8 cellular contexts compared by ENCODE assay signal in the genomic region with DNA sequence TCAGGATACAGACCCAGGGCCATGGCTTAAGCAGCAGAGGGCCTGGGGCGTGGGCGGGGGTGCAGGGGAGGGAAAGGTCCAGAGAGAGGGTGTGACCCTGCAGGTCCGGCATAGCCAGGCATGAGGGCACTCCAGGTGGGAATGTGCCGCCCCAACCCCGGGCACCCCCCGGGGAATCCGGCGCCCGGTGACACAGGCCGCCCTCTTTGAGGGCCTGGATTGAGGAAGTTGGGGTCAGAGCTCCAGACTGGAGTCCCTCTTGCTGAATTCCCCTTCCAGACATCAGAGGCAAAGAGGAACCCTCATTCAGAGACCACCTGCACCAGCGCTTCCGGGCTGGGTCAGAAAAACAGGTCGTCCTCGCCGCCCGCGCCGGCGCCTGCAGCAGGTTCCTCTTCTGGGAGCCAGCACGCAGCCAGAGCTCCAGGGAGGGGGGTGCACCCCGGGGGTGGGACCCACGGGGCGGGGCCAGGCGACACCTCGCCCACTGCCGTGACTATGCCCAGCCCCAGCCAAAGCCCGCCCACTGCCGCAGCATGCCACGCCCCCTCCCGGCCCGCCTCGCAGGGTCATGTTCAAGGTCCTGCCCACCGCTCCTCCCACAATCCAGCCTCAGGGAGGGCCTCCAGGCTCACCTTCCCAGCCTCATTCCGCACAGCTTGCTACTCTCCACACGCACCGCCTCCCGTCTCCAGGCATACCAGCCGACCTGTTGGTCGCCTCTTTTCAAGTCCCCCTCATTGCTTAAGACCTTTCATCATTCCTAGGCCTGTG.
A peak's percentile ranks its signal among the peaks of the same experiment; 100 is the strongest.
DNase-seq lines count a peak whose midpoint lies in the region; ATAC-seq and TF ChIP-seq lines count a peak whose summit lies in the region.

No MANE protein-coding gene starts in this region.

- POLR2A ChIA-PET in Caco-2 (lab: Charles Lee): no interaction called here
- POLR2A ChIA-PET in IMR-90 (lab: Charles Lee; ENCODE audit: unreplicated experiment): no interaction called here

- H3K27me3 ChIP-seq in Caco-2 (replicated peaks; ENCODE audit: control insufficient read depth, insufficient read depth, low read length): no peaks in the 10 kb centered on the region
- peaks cover 4% of the 10 kb centered on the region; the same call in 1 of the 2 replicates for H3K27me3 ChIP-seq in IMR-90 (ENCODE audit: control insufficient read depth, insufficient read depth, low read length)
- no peaks in the 10 kb centered on the region for H3K27me3 ChIP-seq in ascending aorta
- H3K27me3 ChIP-seq in spleen (replicated peaks in 1 of 7): peaks cover 0 to 24% (median 0%) of the 10 kb centered on the region in 7 donors

- no peak overlapping the region for H3K4ac ChIP-seq in IMR-90 (ENCODE audit: low read depth, low read length)

- CTCF ChIA-PET in Caco-2 (lab: Charles Lee): no interaction called here
- CTCF ChIA-PET in IMR-90 (lab: Yijun Ruan, JAX): no interaction called here

- H3K14ac ChIP-seq in IMR-90 (replicated peaks; ENCODE audit: low read depth, low read length): no peak overlapping the region

- no peak overlapping the region for H2BK5ac ChIP-seq in IMR-90 (ENCODE audit: low read depth, low read length, poor library complexity, severe bottlenecking)

- no peaks in the 10 kb centered on the region for H3K9me1 ChIP-seq in IMR-90 (ENCODE audit: insufficient read depth, low read length)

- no peak overlapping the region for H4K5ac ChIP-seq in IMR-90 (ENCODE audit: low read depth, low read length)

- no peak overlapping the region for H3K27ac ChIP-seq in IMR-90 (ENCODE audit: insufficient read depth, low read length)
- H3K27ac ChIP-seq in ascending aorta: no peak overlapping the region
- H3K27ac ChIP-seq in spleen: peak overlapping the region in 7 of 8 donors; percentile 56 to 86 (median 67)

- H3K4me3 ChIP-seq in Caco-2 (ENCODE audit: low read depth, low read length) (no peak overlapping the region), IMR-90 (ENCODE audit: insufficient read depth, low read depth, low read length) (no peak overlapping the region), ascending aorta (peak overlapping the region in 1 of 2 donors; percentile 32), spleen (peak overlapping the region in 5 of 8 donors; percentile 7 to 57 (median 21))

- dilution Hi-C loops in IMR-90 (cut with HindIII; ENCODE audit: low sequenced_read_pairs, unreplicated experiment): no loop called here

- no peak overlapping the region for H3K56ac ChIP-seq in IMR-90 (ENCODE audit: extremely low read depth, insufficient read depth, low read length)

- H3K9me3 ChIP-seq in Caco-2 (no peaks in the 10 kb centered on the region), IMR-90 (ENCODE audit: control insufficient read depth, insufficient read depth, low read length) (no peaks in the 10 kb centered on the region), ascending aorta (no peaks in the 10 kb centered on the region), spleen (no peaks in the 10 kb centered on the region)

- no peak overlapping the region for H2BK15ac ChIP-seq in IMR-90 (ENCODE audit: low read depth, low read length)

- H3K4me2 ChIP-seq in IMR-90 (ENCODE audit: low read depth, low read length): no peak overlapping the region; the same call in 1 of the 2 replicates

- TF ChIP-seq POLR2A in IMR-90 (IDR thresholded peaks at IDR 0.05; ENCODE audit: low read depth, low read length): no peak
- TF ChIP-seq POLR2A in spleen (IDR thresholded peaks at IDR 0.05): no peak

- H3K27ac Mint-ChIP-seq in Caco-2 (ENCODE audit: unreplicated experiment): peak overlapping the region; percentile 3

- no peak overlapping the region for H4K91ac ChIP-seq in IMR-90 (ENCODE audit: insufficient read depth, low read depth, low read length)

- DNase-seq in Caco-2: peak in 1 of 2 experiments; percentile 56
- DNase-seq in IMR-90: peak; percentile 19
- peak in 4 of 5 experiments; percentile 25 to 54 (median 40) for DNase-seq in T-helper 2 cell
- peak; percentile 86 to 95 for DNase-seq in ascending aorta (ENCODE audit: low spot score in 2 of 2)
- DNase-seq in iPS-NIHi7 (ENCODE audit: extremely low spot score): peak; percentile 97
- DNase-seq in spleen: peak; percentile 98
- no peak for DNase-seq in NCI-H446 treated with DMSO at 0.1 percent for 48 hours (lab: John Stamatoyannopoulos, UW)

- H3K4me1 ChIP-seq in Caco-2 (peaks cover 11% of the 10 kb centered on the region; the same call in 1 of the 2 replicates), IMR-90 (ENCODE audit: control insufficient read depth, insufficient read depth, low read length) (no peaks in the 10 kb centered on the region), ascending aorta (no peaks in the 10 kb centered on the region), spleen (peaks cover 16 to 83% (median 44%) of the 10 kb centered on the region in 6 donors)

- TF ChIP-seq CTCF in Caco-2 (IDR thresholded peaks at IDR 0.05; ENCODE audit: insufficient read depth in 1 of 2, low read depth in 1 of 2, low read length in 1 of 2, severe bottlenecking in 1 of 2, unreplicated experiment in 1 of 2) (no peak), IMR-90 (conservative IDR thresholded peaks at IDR 0.05; ENCODE audit: low read depth, low read length) (no peak), ascending aorta (IDR thresholded peaks at IDR 0.05) (no peak), spleen (IDR thresholded peaks at IDR 0.05 in 8 of 11, conservative IDR thresholded peaks at IDR 0.05 in 3 of 11) (no peak)

- no peak overlapping the region for H3K23ac ChIP-seq in IMR-90 (ENCODE audit: low read depth, low read length)

- no peak overlapping the region for H3K18ac ChIP-seq in IMR-90 (ENCODE audit: low read depth, low read length)

- H3K4me1 Mint-ChIP-seq in Caco-2 (ENCODE audit: low read depth, unreplicated experiment): peaks cover 16% of the 10 kb centered on the region

- no peak overlapping the region for H2BK20ac ChIP-seq in IMR-90 (ENCODE audit: low read depth, low read length)

- H3K79me1 ChIP-seq in IMR-90 (ENCODE audit: low read depth in 1 of 2, low read length in 2 of 2): no peaks in the 10 kb centered on the region

- H3K36me3 ChIP-seq in Caco-2 (ENCODE audit: control insufficient read depth, insufficient read depth, low read length) (no peaks in the 10 kb centered on the region), IMR-90 (ENCODE audit: control insufficient read depth, insufficient read depth, low read length) (no peaks in the 10 kb centered on the region), ascending aorta (no peaks in the 10 kb centered on the region), spleen (no peaks in the 10 kb centered on the region)

- no peak overlapping the region for H2BK120ac ChIP-seq in IMR-90 (ENCODE audit: low read depth, low read length)

- intact Hi-C loops in Caco-2 (cut with micrococcal nuclease; ENCODE audit: unreplicated experiment) (no loop called here), IMR-90 (cut with micrococcal nuclease) (no loop called here), ascending aorta (cut with DNase I) (loop anchor here (5.0 kb wide), 1 partner anchor 94 kb away; no protein-coding TSS in a partner anchor), spleen (cut with DNase I; ENCODE audit: low total_unique reads) (no loop called here)

- 43% methylated on average over 23 of the region's 39 CpGs; no CpG with 5 or more reads in 1 of the 2 experiments for WGBS in IMR-90 (ENCODE audit: extremely low coverage in 2 of 2, insufficient read length in 1 of 2), 2 experiments
- WGBS in spleen, 5 donors: 16 to 32% (median 24%) methylated on average over 20 to 39 of the region's 39 CpGs

- H4K8ac ChIP-seq in IMR-90 (ENCODE audit: low read depth in 2 of 2, low read length in 2 of 2): no peak overlapping the region

- H3K27me3 Mint-ChIP-seq in Caco-2 (ENCODE audit: insufficient read depth, unreplicated experiment): no peaks in the 10 kb centered on the region

- no peaks in the 10 kb centered on the region for H3K9me3 Mint-ChIP-seq in Caco-2 (ENCODE audit: unreplicated experiment)

- peak overlapping the region; percentile 78 for H2AFZ ChIP-seq in IMR-90 (replicated peaks; ENCODE audit: low read length, poor library complexity)

- in situ Hi-C loops in IMR-90 (cut with MboI; ENCODE audit: low sequenced_read_pairs): no loop called here

- TF ChIP-seq RAD21 in IMR-90 (IDR thresholded peaks at IDR 0.05; ENCODE audit: low read length): no peak

- H3K4me3 Mint-ChIP-seq in Caco-2 (ENCODE audit: unreplicated experiment): no peak overlapping the region

- no peak overlapping the region for H3K9ac ChIP-seq in IMR-90 (ENCODE audit: low read depth, low read length)

- no peak overlapping the region for H2AK5ac ChIP-seq in IMR-90 (ENCODE audit: low read depth, low read length)

- BruUV-seq in Caco-2 (replicated peaks; lab: Mats Ljungman, UMichigan) (no TSS peak), IMR-90 (replicated peaks; lab: Mats Ljungman, UMichigan) (no TSS peak)

- ATAC-seq in GM21390 (IDR thresholded peaks at IDR 0.05; ENCODE audit: unreplicated experiment) (peak; percentile 75), IMR-90 (ENCODE audit: low read depth) (peak; percentile 94)

- H4K20me1 ChIP-seq in IMR-90 (ENCODE audit: insufficient read depth, low read length): no peaks in the 10 kb centered on the region

- H2AK9ac ChIP-seq in IMR-90 (replicated peaks; ENCODE audit: low read depth, low read length, poor library complexity): no peak overlapping the region

- no peaks in the 10 kb centered on the region for H3K36me3 Mint-ChIP-seq in Caco-2 (ENCODE audit: insufficient read depth, unreplicated experiment)

TF ChIP-seq in IMR-90, 13 proteins besides CTCF, POLR2A, EP300 and RAD21:
- TF ChIP-seq, protein P1, sequence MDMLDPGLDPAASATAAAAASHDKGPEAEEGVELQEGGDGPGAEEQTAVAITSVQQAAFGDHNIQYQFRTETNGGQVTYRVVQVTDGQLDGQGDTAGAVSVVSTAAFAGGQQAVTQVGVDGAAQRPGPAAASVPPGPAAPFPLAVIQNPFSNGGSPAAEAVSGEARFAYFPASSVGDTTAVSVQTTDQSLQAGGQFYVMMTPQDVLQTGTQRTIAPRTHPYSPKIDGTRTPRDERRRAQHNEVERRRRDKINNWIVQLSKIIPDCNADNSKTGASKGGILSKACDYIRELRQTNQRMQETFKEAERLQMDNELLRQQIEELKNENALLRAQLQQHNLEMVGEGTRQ (IDR thresholded peaks at IDR 0.05; ENCODE audit: low read depth, low read length): no peak

Comparison
In these comparisons a context has a peak if more than half of its experiments do, and no peak if none do; other contexts are left out.
1. H3K4me3 ChIP-seq: peak in spleen (5 of 8); none in Caco-2 (single experiment) and IMR-90 (single experiment).
2. H3K27ac ChIP-seq: peak in spleen (7 of 8); none in IMR-90 (single experiment) and ascending aorta (0 of 2).